Comparison of ENCODE assay signal across 15 cellular contexts in genomic region chr5:14635656-14636055, GRCh38. TPM values are rescaled to one million over a fixed set of nuclear protein-coding genes. Genes with fewer than 3 reads are reported as not detected.
DNase-seq lines count a peak whose midpoint lies in the region; ATAC-seq and TF ChIP-seq lines count a peak whose summit lies in the region.
"Had no signal": no experiment of that assay in that cellular context is flagged by ENCODE, and none has a peak within 500 bp of the region (broad histone marks: within the 10 kb centered on the region; RNA-seq: fewer than 3 reads in every experiment).

No MANE protein-coding gene starts in this region.

- H3K27me3 Mint-ChIP-seq in activated CD8-positive, alpha-beta T cell treated with anti-CD3 and anti-CD28 coated beads for 36 hours = no peaks in the 10 kb centered on the region
- H3K27me3 Mint-ChIP-seq in activated CD8-positive, alpha-beta T cell treated with anti-CD3 and anti-CD28 coated beads, Interleukin-2, amount 10 ng/mL, durations not matched to agents 7 days and 5 days (ENCODE audit: low read depth) = peaks cover 24% of the 10 kb centered on the region
- H3K27me3 Mint-ChIP-seq in stimulated activated naive CD8-positive, alpha-beta T cell treated with anti-CD3 and anti-CD28 coated beads, Interleukin-15, amount 100 ng/mL, for 72 hours = peaks cover 13% of the 10 kb centered on the region

- H3K9me3 Mint-ChIP-seq in activated CD8-positive, alpha-beta T cell treated with anti-CD3 and anti-CD28 coated beads for 36 hours = no peaks in the 10 kb centered on the region
- no peaks in the 10 kb centered on the region for H3K9me3 Mint-ChIP-seq in activated CD8-positive, alpha-beta T cell treated with anti-CD3 and anti-CD28 coated beads, Interleukin-2, amount 10 ng/mL, durations not matched to agents 7 days and 5 days (ENCODE audit: insufficient read depth)
- no peaks in the 10 kb centered on the region for H3K9me3 Mint-ChIP-seq in stimulated activated naive CD8-positive, alpha-beta T cell treated with anti-CD3 and anti-CD28 coated beads, Interleukin-15, amount 100 ng/mL, for 72 hours
- no peaks in the 10 kb centered on the region for H3K9me3 Mint-ChIP-seq in stimulated activated effector memory CD8-positive, alpha-beta T cell treated with anti-CD3 and anti-CD28 coated beads, Interleukin-12 subunit alpha, Interleukin-12 subunit beta, amount 100 ng/mL, for 72 hours
- H3K9me3 Mint-ChIP-seq: CD4-positive, alpha-beta T cell; CD8-positive, alpha-beta T cell had no signal

- no peaks in the 10 kb centered on the region for H3K36me3 Mint-ChIP-seq in activated CD8-positive, alpha-beta T cell treated with anti-CD3 and anti-CD28 coated beads for 36 hours (ENCODE audit: low read depth)
- no peaks in the 10 kb centered on the region for H3K36me3 Mint-ChIP-seq in activated CD8-positive, alpha-beta T cell treated with anti-CD3 and anti-CD28 coated beads, Interleukin-2, amount 10 ng/mL, durations not matched to agents 7 days and 5 days (ENCODE audit: low read depth)
- H3K36me3 Mint-ChIP-seq in stimulated activated effector memory CD8-positive, alpha-beta T cell treated with anti-CD3 and anti-CD28 coated beads, Interleukin-12 subunit alpha, Interleukin-12 subunit beta, amount 100 ng/mL, for 72 hours = no peaks in the 10 kb centered on the region
- H3K36me3 Mint-ChIP-seq: CD8-positive, alpha-beta T cell had no signal

- TF ChIP-seq CTCF in activated CD8-positive, alpha-beta T cell treated with anti-CD3 and anti-CD28 coated beads for 36 hours (IDR thresholded peaks at IDR 0.05) = no peak

- no peak overlapping the region for H3K27ac Mint-ChIP-seq in activated CD8-positive, alpha-beta T cell treated with anti-CD3 and anti-CD28 coated beads for 36 hours
- H3K27ac Mint-ChIP-seq in activated CD8-positive, alpha-beta T cell treated with anti-CD3 and anti-CD28 coated beads, Interleukin-2, amount 10 ng/mL, durations not matched to agents 7 days and 5 days = no peak overlapping the region
- H3K27ac Mint-ChIP-seq in stimulated activated naive CD8-positive, alpha-beta T cell treated with anti-CD3 and anti-CD28 coated beads, Interleukin-15, amount 100 ng/mL, for 72 hours = no peak overlapping the region
- H3K27ac Mint-ChIP-seq in stimulated activated effector memory CD8-positive, alpha-beta T cell treated with anti-CD3 and anti-CD28 coated beads, Interleukin-12 subunit alpha, Interleukin-12 subunit beta, amount 100 ng/mL, for 72 hours = peak overlapping the region; percentile 0
- H3K27ac Mint-ChIP-seq: B cell; CD4-positive, alpha-beta T cell; CD8-positive, alpha-beta T cell had no signal

- peaks cover 3% of the 10 kb centered on the region for H3K4me1 Mint-ChIP-seq in activated CD8-positive, alpha-beta T cell treated with anti-CD3 and anti-CD28 coated beads for 36 hours (ENCODE audit: low read depth)
- no peaks in the 10 kb centered on the region for H3K4me1 Mint-ChIP-seq in activated CD8-positive, alpha-beta T cell treated with anti-CD3 and anti-CD28 coated beads, Interleukin-2, amount 10 ng/mL, durations not matched to agents 7 days and 5 days (ENCODE audit: low read depth)
- peaks cover 6% of the 10 kb centered on the region for H3K4me1 Mint-ChIP-seq in stimulated activated naive CD8-positive, alpha-beta T cell treated with anti-CD3 and anti-CD28 coated beads, Interleukin-15, amount 100 ng/mL, for 72 hours
- peaks cover 7% of the 10 kb centered on the region for H3K4me1 Mint-ChIP-seq in stimulated activated effector memory CD8-positive, alpha-beta T cell treated with anti-CD3 and anti-CD28 coated beads, Interleukin-12 subunit alpha, Interleukin-12 subunit beta, amount 100 ng/mL, for 72 hours
- H3K4me1 Mint-ChIP-seq: B cell had no signal

- H3K4me3 Mint-ChIP-seq in activated CD8-positive, alpha-beta T cell treated with anti-CD3 and anti-CD28 coated beads for 36 hours = no peak overlapping the region
- H3K4me3 Mint-ChIP-seq in activated CD8-positive, alpha-beta T cell treated with anti-CD3 and anti-CD28 coated beads, Interleukin-2, amount 10 ng/mL, durations not matched to agents 7 days and 5 days = no peak overlapping the region
- no peak overlapping the region for H3K4me3 Mint-ChIP-seq in stimulated activated naive CD8-positive, alpha-beta T cell treated with anti-CD3 and anti-CD28 coated beads, Interleukin-15, amount 100 ng/mL, for 72 hours
- H3K4me3 Mint-ChIP-seq in stimulated activated effector memory CD8-positive, alpha-beta T cell treated with anti-CD3 and anti-CD28 coated beads, Interleukin-12 subunit alpha, Interleukin-12 subunit beta, amount 100 ng/mL, for 72 hours = no peak overlapping the region
- H3K4me3 Mint-ChIP-seq: B cell; CD4-positive, alpha-beta T cell; CD8-positive, alpha-beta T cell had no signal

- CTCF ChIA-PET in activated CD8-positive, alpha-beta T cell treated with anti-CD3 and anti-CD28 coated beads for 36 hours (lab: Charles Lee) = interaction anchor here (2.9 kb wide), 1 partner anchor 13 kb away, joined by 18 read pairs; no protein-coding TSS in a partner anchor
- CTCF ChIA-PET in activated CD8-positive, alpha-beta T cell treated with anti-CD3 and anti-CD28 coated beads, Interleukin-2, amount 10 ng/mL, durations not matched to agents 7 days and 5 days (lab: Charles Lee) = interaction anchor here (1.0 to 1.4 kb wide), 2 partner anchors 13 to 271 kb away, joined by 4 read pairs; no protein-coding TSS in a partner anchor

- intact Hi-C loops in activated CD8-positive, alpha-beta T cell treated with anti-CD3 and anti-CD28 coated beads for 36 hours (cut with micrococcal nuclease) = no loop called here

- DNase-seq in activated CD8-positive, alpha-beta T cell treated with anti-CD3 and anti-CD28 coated beads for 36 hours = no peak
- DNase-seq in activated CD8-positive, alpha-beta T cell treated with anti-CD3 and anti-CD28 coated beads, Interleukin-2, amount 10 ng/mL, durations not matched to agents 7 days and 5 days = no peak
- no peak for DNase-seq in stimulated activated naive CD8-positive, alpha-beta T cell treated with anti-CD3 and anti-CD28 coated beads, Interleukin-15, amount 100 ng/mL, for 72 hours
- no peak for DNase-seq in stimulated activated naive CD8-positive, alpha-beta T cell treated with anti-CD3 and anti-CD28 coated beads, Interleukin-15, Interleukin-2, amounts not matched to agents 100 U/mL and 50 U/mL, for 24 hours
- DNase-seq in stimulated activated effector memory CD8-positive, alpha-beta T cell treated with anti-CD3 and anti-CD28 coated beads, Interleukin-12 subunit alpha, Interleukin-12 subunit beta, amount 100 ng/mL, for 72 hours (ENCODE audit: low spot score in 2 of 2) = no peak
- DNase-seq: AML-193; Caco-2; Calu3; CD4-positive, alpha-beta T cell; CD8-positive, alpha-beta T cell; DMS79 treated with DMSO at 0.1 percent for 48 hours; GF-D8 had no signal

- POLR2A ChIA-PET in activated CD8-positive, alpha-beta T cell treated with anti-CD3 and anti-CD28 coated beads for 36 hours (lab: Charles Lee) = no interaction called here
- POLR2A ChIA-PET in activated CD8-positive, alpha-beta T cell treated with anti-CD3 and anti-CD28 coated beads, Interleukin-2, amount 10 ng/mL, durations not matched to agents 7 days and 5 days (lab: Charles Lee) = no interaction called here

- peak; percentile 17 for ATAC-seq in activated CD8-positive, alpha-beta T cell treated with anti-CD3 and anti-CD28 coated beads for 36 hours
- no peak for ATAC-seq in activated CD8-positive, alpha-beta T cell treated with anti-CD3 and anti-CD28 coated beads, Interleukin-2, amount 10 ng/mL, durations not matched to agents 7 days and 5 days
- peak; percentile 82 for ATAC-seq in stimulated activated naive CD8-positive, alpha-beta T cell treated with anti-CD3 and anti-CD28 coated beads, Interleukin-15, amount 100 ng/mL, for 72 hours
- no peak for ATAC-seq in stimulated activated naive CD8-positive, alpha-beta T cell treated with anti-CD3 and anti-CD28 coated beads, Interleukin-15, Interleukin-2, amounts not matched to agents 100 U/mL and 50 U/mL, for 24 hours
- ATAC-seq in stimulated activated effector memory CD8-positive, alpha-beta T cell treated with anti-CD3 and anti-CD28 coated beads, Interleukin-12 subunit alpha, Interleukin-12 subunit beta, amount 100 ng/mL, for 72 hours = peak; percentile 72
- ATAC-seq in HG03439 (IDR thresholded peaks at IDR 0.05; ENCODE audit: unreplicated experiment) = no peak
- ATAC-seq: A549; CD8-positive, alpha-beta T cell had no signal

RNA-seq across cellular contexts. Expression of gene OTULIN, which starts 28.9 kb away (rescaled TPM):
- 10 to 100 TPM; 59.6 to 60.5 TPM for total RNA-seq in activated CD8-positive, alpha-beta T cell treated with anti-CD3 and anti-CD28 coated beads for 36 hours
- total RNA-seq in activated CD8-positive, alpha-beta T cell treated with anti-CD3 and anti-CD28 coated beads, Interleukin-2, amount 10 ng/mL, durations not matched to agents 7 days and 5 days = 10 to 100 TPM; 71.2 to 80.7 TPM

RNA-seq across cellular contexts. Expression of gene OTULINL, which starts 54.1 kb away (rescaled TPM):
- total RNA-seq in activated CD8-positive, alpha-beta T cell treated with anti-CD3 and anti-CD28 coated beads for 36 hours = 10 to 100 TPM; 19.7 to 21.1 TPM
- 10 to 100 TPM; 59.6 to 68.3 TPM for total RNA-seq in activated CD8-positive, alpha-beta T cell treated with anti-CD3 and anti-CD28 coated beads, Interleukin-2, amount 10 ng/mL, durations not matched to agents 7 days and 5 days

Comparison
In these comparisons a context has a peak if more than half of its experiments do, and no peak if none do; other contexts are left out.
1. ATAC-seq: peak in activated CD8-positive, alpha-beta T cell treated with anti-CD3 and anti-CD28 coated beads for 36 hours (single experiment), stimulated activated naive CD8-positive, alpha-beta T cell treated with anti-CD3 and anti-CD28 coated beads, Interleukin-15, amount 100 ng/mL, for 72 hours (single experiment) and stimulated activated effector memory CD8-positive, alpha-beta T cell treated with anti-CD3 and anti-CD28 coated beads, Interleukin-12 subunit alpha, Interleukin-12 subunit beta, amount 100 ng/mL, for 72 hours (single experiment); none in activated CD8-positive, alpha-beta T cell treated with anti-CD3 and anti-CD28 coated beads, Interleukin-2, amount 10 ng/mL, durations not matched to agents 7 days and 5 days (single experiment), stimulated activated naive CD8-positive, alpha-beta T cell treated with anti-CD3 and anti-CD28 coated beads, Interleukin-15, Interleukin-2, amounts not matched to agents 100 U/mL and 50 U/mL, for 24 hours (single experiment) and HG03439 (single experiment).